Comparison of ENCODE assay signal across 8 cellular contexts in genomic region chr13:94601446-94602431, GRCh38. TPM values are rescaled to one million over a fixed set of nuclear protein-coding genes. Genes with fewer than 3 reads are reported as not detected.
DNase-seq lines count a peak whose midpoint lies in the region; ATAC-seq, FAIRE-seq and TF ChIP-seq lines count a peak whose summit lies in the region.

GPR180 (plus strand) TSS chr13:94601857; CDS start chr13:94601928, 71 bp downstream.

- WGBS in adrenal gland, 4 donors: 0 to 1% (median 0%) methylated on average over 26 to 71 of the region's 71 CpGs

- H3K36me3 ChIP-seq in adrenal gland (replicated peaks in 1 of 2): peaks cover 0 to 4% of the 10 kb centered on the region in 2 donors
- no peaks in the 10 kb centered on the region for H3K36me3 ChIP-seq in parathyroid adenoma (ENCODE audit: control insufficient read depth, insufficient read depth, low read length)
- H3K36me3 ChIP-seq in tibial artery: peaks cover 7 to 12% (median 10%) of the 10 kb centered on the region in 3 donors

- H3K79me2 ChIP-seq in parathyroid adenoma: peaks cover 2% of the 10 kb centered on the region

- H3K4me3 ChIP-seq in adrenal gland (peak within 1 kb of the TSS; percentile 57 to 81 (median 68)), parathyroid adenoma (ENCODE audit: low read depth, low read length) (peak within 1 kb of the TSS; percentile 70), tibial artery (peak within 1 kb of the TSS; percentile 86 to 97)

- TF ChIP-seq CTCF in adrenal gland (IDR thresholded peaks at IDR 0.05) (peak in 1 of 6 experiments; percentile 9), parathyroid adenoma (IDR thresholded peaks at IDR 0.05) (no peak), tibial artery (IDR thresholded peaks at IDR 0.05) (no peak)

- FAIRE-seq in GM12891 (lab: Jason Lieb, UNC): peak; percentile 97

- TF ChIP-seq POLR2A in GM12891 (IDR thresholded peaks at IDR 0.05; ENCODE audit: low read depth, low read length): no peak
- TF ChIP-seq POLR2A in adrenal gland (IDR thresholded peaks at IDR 0.05): peak; percentile 77 to 80

- no peak within 1 kb of the TSS for H3K9ac ChIP-seq in parathyroid adenoma

- H3K4me2 ChIP-seq in parathyroid adenoma (ENCODE audit: low read length): peak within 1 kb of the TSS; percentile 64

- H3K27me3 ChIP-seq in adrenal gland: no peaks in the 10 kb centered on the region
- H3K27me3 ChIP-seq in parathyroid adenoma (ENCODE audit: control insufficient read depth, insufficient read depth, low read length): no peaks in the 10 kb centered on the region
- no peaks in the 10 kb centered on the region for H3K27me3 ChIP-seq in tibial artery

- DNase-seq in GM12891 (ENCODE audit: insufficient read length, low spot score) (peak; percentile 92), NCI-H1417 (lab: John Stamatoyannopoulos, UW) (peak; percentile 100), SW480 (ENCODE audit: low spot score) (peak; percentile 98), adrenal gland (peak; percentile 93 to 99 (median 98)), cardiac septum (ENCODE audit: low spot score) (peak; percentile 95), tibial artery (peak; percentile 97 to 98)

- peak within 1 kb of the TSS in 4 of 5 donors; percentile 38 to 89 (median 76) for H3K27ac ChIP-seq in adrenal gland
- H3K27ac ChIP-seq in parathyroid adenoma: peak within 1 kb of the TSS; percentile 54
- H3K27ac ChIP-seq in tibial artery: peak within 1 kb of the TSS; percentile 83 to 86

- H2AFZ ChIP-seq in parathyroid adenoma: peak within 1 kb of the TSS; percentile 81

- intact Hi-C loops in adrenal gland (cut with DNase I) (no loop called here), cardiac septum (cut with DNase I) (loop anchor here (2.0 kb wide), 1 partner anchor 53 kb away; no protein-coding TSS in a partner anchor), tibial artery (cut with DNase I; ENCODE audit: low total_unique reads) (no loop called here)

- peaks cover 0 to 10% of the 10 kb centered on the region in 2 donors for H3K4me1 ChIP-seq in adrenal gland (replicated peaks in 1 of 2)
- H3K4me1 ChIP-seq in parathyroid adenoma: peaks cover 3% of the 10 kb centered on the region
- peaks cover 0 to 18% (median 3%) of the 10 kb centered on the region in 4 donors for H3K4me1 ChIP-seq in tibial artery

- H3K9me3 ChIP-seq in adrenal gland (replicated peaks in 1 of 3) (no peaks in the 10 kb centered on the region), parathyroid adenoma (ENCODE audit: control insufficient read depth, low read length) (no peaks in the 10 kb centered on the region), tibial artery (no peaks in the 10 kb centered on the region)

- peak; percentile 100 for ATAC-seq in HG02763 (IDR thresholded peaks at IDR 0.05; ENCODE audit: unreplicated experiment)

TF ChIP-seq in GM12891, 5 proteins besides CTCF, POLR2A, EP300 and RAD21:
- TF ChIP-seq TAF1 (IDR thresholded peaks at IDR 0.05; ENCODE audit: low read depth, low read length) (peak; percentile 31; the same call in 1 of the 2 replicates), SPI1 (IDR thresholded peaks at IDR 0.05; ENCODE audit: low read depth, low read length) (no peak)

RNA-seq across cellular contexts. Expression of gene GPR180, which starts in this region (rescaled TPM):
- polyA plus RNA-seq in GM12891 (2012; ENCODE audit: low read depth, missing spikeins): 1.8 TPM
- total RNA-seq in adrenal gland (1 to 10 TPM; 3.1 to 5.8 (median 3.8) TPM), cardiac septum (1.8 TPM)
- 1 to 10 TPM; 1.1 to 8.0 (median 1.5) TPM for polyA plus RNA-seq in adrenal gland

Comparison
In these comparisons a context has a peak if more than half of its experiments do, and no peak if none do; other contexts are left out.
1. Peak in every context shown above with its lines: DNase-seq, ATAC-seq, H3K4me3 ChIP-seq and H3K27ac ChIP-seq.